ENCODE assay signal across 30 cellular contexts in the genomic region with DNA sequence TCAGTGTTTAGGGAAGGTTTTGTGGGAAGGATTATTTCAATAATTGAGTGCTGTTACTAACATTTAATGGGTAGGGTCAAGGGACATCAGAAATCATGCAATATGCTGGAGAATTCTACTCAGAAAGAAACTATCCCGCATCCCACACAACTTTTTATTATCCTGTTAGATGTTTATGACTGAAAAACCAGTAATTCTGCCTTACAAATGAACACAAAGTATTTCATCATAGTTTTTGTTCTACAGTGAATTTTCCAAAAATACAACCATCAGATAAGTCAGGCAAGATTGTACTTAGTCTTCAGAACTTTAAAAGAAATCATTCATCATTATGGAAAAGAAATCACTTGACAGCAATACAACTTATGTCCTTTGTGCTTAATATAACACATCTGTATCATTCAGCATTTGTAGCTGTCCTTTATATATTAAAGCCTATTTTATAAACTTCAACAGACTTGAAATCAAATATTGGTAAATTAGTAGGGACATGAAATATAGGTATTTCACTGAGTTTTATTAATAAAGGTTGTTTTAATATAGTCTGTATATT.
DNase-seq lines count a peak whose midpoint lies in the region; ATAC-seq and TF ChIP-seq lines count a peak whose summit lies in the region.
"Had no signal": no experiment of that assay in that cellular context is flagged by ENCODE, and none has a peak within 500 bp of the region (broad histone marks: within the 10 kb centered on the region; RNA-seq: fewer than 3 reads in every experiment).

No MANE protein-coding gene starts in this region.

- no peak overlapping the region for H3K4me3 Mint-ChIP-seq in activated CD4-positive, alpha-beta memory T cell treated with anti-CD3 and anti-CD28 coated beads for 36 hours
- H3K4me3 Mint-ChIP-seq in activated CD4-positive, alpha-beta memory T cell treated with anti-CD3 and anti-CD28 coated beads, Interleukin-2, amount 10 ng/mL, durations not matched to agents 7 days and 5 days = no peak overlapping the region
- H3K4me3 Mint-ChIP-seq: activated B cell treated with CpG ODN at 0.5 μM for 24 hours; activated naive CD8-positive, alpha-beta T cell treated with anti-CD3 and anti-CD28 coated beads, Interleukin-2, amount 10 ng/mL, durations not matched to agents 7 days and 5 days; CD8-positive, alpha-beta memory T cell; IgD-negative memory B cell; memory B cell had no signal

- H3K4me1 ChIP-seq in osteoblast (ENCODE audit: insufficient read depth, low read length) = peaks cover 3% of the 10 kb centered on the region
- H3K4me1 ChIP-seq: foreskin keratinocyte, Peyer's patch, prostate gland, vagina had no signal

- peaks cover 33% of the 10 kb centered on the region for H3K36me3 Mint-ChIP-seq in activated CD4-positive, alpha-beta memory T cell treated with anti-CD3 and anti-CD28 coated beads for 36 hours
- peaks cover 60% of the 10 kb centered on the region for H3K36me3 Mint-ChIP-seq in activated CD4-positive, alpha-beta memory T cell treated with anti-CD3 and anti-CD28 coated beads, Interleukin-2, amount 10 ng/mL, durations not matched to agents 7 days and 5 days (ENCODE audit: low read depth)

- H3K4me1 Mint-ChIP-seq in activated CD4-positive, alpha-beta memory T cell treated with anti-CD3 and anti-CD28 coated beads for 36 hours (ENCODE audit: low read depth) = peaks cover 21% of the 10 kb centered on the region
- H3K4me1 Mint-ChIP-seq in activated CD4-positive, alpha-beta memory T cell treated with anti-CD3 and anti-CD28 coated beads, Interleukin-2, amount 10 ng/mL, durations not matched to agents 7 days and 5 days = peaks cover 9% of the 10 kb centered on the region
- H3K4me1 Mint-ChIP-seq: IgD-negative memory B cell, memory B cell had no signal

- no peak overlapping the region for H2AFZ ChIP-seq in osteoblast (ENCODE audit: low read length)

- H3K4me3 ChIP-seq in osteoblast (ENCODE audit: insufficient read depth, low read length) = no peak overlapping the region
- H3K4me3 ChIP-seq: heart left ventricle, Peyer's patch, prostate gland, thoracic aorta, vagina had no signal

- H3K27me3 Mint-ChIP-seq in activated CD4-positive, alpha-beta memory T cell treated with anti-CD3 and anti-CD28 coated beads for 36 hours = no peaks in the 10 kb centered on the region
- no peaks in the 10 kb centered on the region for H3K27me3 Mint-ChIP-seq in activated CD4-positive, alpha-beta memory T cell treated with anti-CD3 and anti-CD28 coated beads, Interleukin-2, amount 10 ng/mL, durations not matched to agents 7 days and 5 days
- H3K27me3 Mint-ChIP-seq: activated B cell treated with CpG ODN at 0.5 μM for 24 hours; activated naive CD8-positive, alpha-beta T cell treated with anti-CD3 and anti-CD28 coated beads, Interleukin-2, amount 10 ng/mL, durations not matched to agents 7 days and 5 days; CD8-positive, alpha-beta memory T cell; IgD-negative memory B cell; memory B cell had no signal

- H3K36me3 ChIP-seq in osteoblast (ENCODE audit: insufficient read depth, low read length) = peaks cover 23% of the 10 kb centered on the region
- H3K36me3 ChIP-seq: prostate gland had no signal

- no peaks in the 10 kb centered on the region for H3K9me3 ChIP-seq in osteoblast (ENCODE audit: low read depth, low read length)
- H3K9me3 ChIP-seq: heart left ventricle, Peyer's patch, prostate gland, thoracic aorta, vagina had no signal

- no peak for DNase-seq in activated CD4-positive, alpha-beta memory T cell treated with anti-CD3 and anti-CD28 coated beads for 36 hours
- no peak for DNase-seq in activated CD4-positive, alpha-beta memory T cell treated with anti-CD3 and anti-CD28 coated beads, Interleukin-2, amount 10 ng/mL, durations not matched to agents 7 days and 5 days
- DNase-seq in GM04504 (ENCODE audit: low read depth) (peak; percentile 7), dedifferentiated amniotic fluid mesenchymal stem cell (ENCODE audit: extremely low spot score) (peak; percentile 76), osteoblast (ENCODE audit: insufficient read length, low spot score, missing footprints) (peak; percentile 4), HuH-7.5 (ENCODE audit: low spot score) (no peak)
- DNase-seq: activated B cell treated with CpG ODN at 0.5 μM for 24 hours; activated CD4-positive, alpha-beta T cell treated with anti-CD3 and anti-CD28 coated beads, Interleukin-2, amount 50 U/mL, for 1 hour; activated CD8-positive, alpha-beta memory T cell treated with anti-CD3 and anti-CD28 coated beads, Interleukin-2, amount 50 U/mL, for 4 hours; activated naive CD8-positive, alpha-beta T cell treated with anti-CD3 and anti-CD28 coated beads, Interleukin-2, amount 10 ng/mL, durations not matched to agents 7 days and 5 days; AML-193; CD8-positive, alpha-beta memory T cell; DMS 273 treated with DMSO at 0.1 percent for 48 hours; foreskin keratinocyte; H7; heart left ventricle; NCI-H1092 treated with DMSO at 0.1 percent for 48 hours; NCI-H187; NCI-H526 treated with DMSO at 0.1 percent for 48 hours; Peyer's patch; SHP77 treated with DMSO at 0.1 percent for 48 hours; stimulated activated naive CD8-positive, alpha-beta T cell treated with anti-CD3 and anti-CD28 coated beads, Interleukin-15, Interleukin-2, amounts not matched to agents 100 U/mL and 50 U/mL, for 24 hours had no signal

- ATAC-seq in GM18519 (IDR thresholded peaks at IDR 0.05; ENCODE audit: low FRiP score, unreplicated experiment) (no peak), esophagus mucosa (no peak)
- ATAC-seq: foreskin keratinocyte; heart left ventricle; stimulated activated naive CD8-positive, alpha-beta T cell treated with anti-CD3 and anti-CD28 coated beads, Interleukin-15, Interleukin-2, amounts not matched to agents 100 U/mL and 50 U/mL, for 24 hours had no signal

- CTCF ChIA-PET in activated CD4-positive, alpha-beta memory T cell treated with anti-CD3 and anti-CD28 coated beads for 36 hours (lab: Charles Lee) = no interaction called here
- CTCF ChIA-PET in activated CD4-positive, alpha-beta memory T cell treated with anti-CD3 and anti-CD28 coated beads, Interleukin-2, amount 10 ng/mL, durations not matched to agents 7 days and 5 days (lab: Charles Lee) = no interaction called here

- no peaks in the 10 kb centered on the region for H3K79me2 ChIP-seq in osteoblast (ENCODE audit: insufficient read depth, low read length)

- POLR2A ChIA-PET in activated CD4-positive, alpha-beta memory T cell treated with anti-CD3 and anti-CD28 coated beads for 36 hours (lab: Charles Lee) = no interaction called here
- POLR2A ChIA-PET in activated CD4-positive, alpha-beta memory T cell treated with anti-CD3 and anti-CD28 coated beads, Interleukin-2, amount 10 ng/mL, durations not matched to agents 7 days and 5 days (lab: Charles Lee) = no interaction called here

- no peaks in the 10 kb centered on the region for H3K27me3 ChIP-seq in osteoblast (ENCODE audit: insufficient read depth, low read length)
- H3K27me3 ChIP-seq: foreskin keratinocyte, heart left ventricle, Peyer's patch, vagina had no signal

- intact Hi-C loops in activated CD4-positive, alpha-beta memory T cell treated with anti-CD3 and anti-CD28 coated beads for 36 hours (cut with micrococcal nuclease) = no loop called here

- H3K27ac Mint-ChIP-seq in activated CD4-positive, alpha-beta memory T cell treated with anti-CD3 and anti-CD28 coated beads for 36 hours = peak overlapping the region; percentile 40
- H3K27ac Mint-ChIP-seq in activated CD4-positive, alpha-beta memory T cell treated with anti-CD3 and anti-CD28 coated beads, Interleukin-2, amount 10 ng/mL, durations not matched to agents 7 days and 5 days = no peak overlapping the region
- H3K27ac Mint-ChIP-seq: activated B cell treated with CpG ODN at 0.5 μM for 24 hours; activated naive CD8-positive, alpha-beta T cell treated with anti-CD3 and anti-CD28 coated beads, Interleukin-2, amount 10 ng/mL, durations not matched to agents 7 days and 5 days; IgD-negative memory B cell; memory B cell had no signal

- no peak overlapping the region for H3K4me2 ChIP-seq in osteoblast (ENCODE audit: insufficient read depth, low read length)

- no peaks in the 10 kb centered on the region for H3K9me3 Mint-ChIP-seq in activated CD4-positive, alpha-beta memory T cell treated with anti-CD3 and anti-CD28 coated beads for 36 hours
- H3K9me3 Mint-ChIP-seq in activated CD4-positive, alpha-beta memory T cell treated with anti-CD3 and anti-CD28 coated beads, Interleukin-2, amount 10 ng/mL, durations not matched to agents 7 days and 5 days = no peaks in the 10 kb centered on the region
- H3K9me3 Mint-ChIP-seq: activated B cell treated with CpG ODN at 0.5 μM for 24 hours; activated naive CD8-positive, alpha-beta T cell treated with anti-CD3 and anti-CD28 coated beads, Interleukin-2, amount 10 ng/mL, durations not matched to agents 7 days and 5 days; CD8-positive, alpha-beta memory T cell; IgD-negative memory B cell; memory B cell had no signal

- H3K27ac ChIP-seq in osteoblast (ENCODE audit: low read depth, low read length) = no peak overlapping the region
- H3K27ac ChIP-seq: 22Rv1, foreskin keratinocyte, heart left ventricle, Peyer's patch, prostate gland, thoracic aorta, vagina had no signal

- no peak for TF ChIP-seq CTCF in osteoblast (IDR thresholded peaks at IDR 0.05; ENCODE audit: extremely low read depth, low read depth, low read length)

- H4K20me1 ChIP-seq in osteoblast (ENCODE audit: insufficient read depth, low read length) = peaks cover 2% of the 10 kb centered on the region

Comparison
In these comparisons a context has a peak if more than half of its experiments do, and no peak if none do; other contexts are left out.
1. DNase-seq: peak in GM04504 (single experiment), dedifferentiated amniotic fluid mesenchymal stem cell (single experiment) and osteoblast (single experiment); none in activated CD4-positive, alpha-beta memory T cell treated with anti-CD3 and anti-CD28 coated beads for 36 hours (single experiment), activated CD4-positive, alpha-beta memory T cell treated with anti-CD3 and anti-CD28 coated beads, Interleukin-2, amount 10 ng/mL, durations not matched to agents 7 days and 5 days (single experiment) and HuH-7.5 (single experiment).